Comparison of ENCODE assay signal across 8 cellular contexts in the genomic region with DNA sequence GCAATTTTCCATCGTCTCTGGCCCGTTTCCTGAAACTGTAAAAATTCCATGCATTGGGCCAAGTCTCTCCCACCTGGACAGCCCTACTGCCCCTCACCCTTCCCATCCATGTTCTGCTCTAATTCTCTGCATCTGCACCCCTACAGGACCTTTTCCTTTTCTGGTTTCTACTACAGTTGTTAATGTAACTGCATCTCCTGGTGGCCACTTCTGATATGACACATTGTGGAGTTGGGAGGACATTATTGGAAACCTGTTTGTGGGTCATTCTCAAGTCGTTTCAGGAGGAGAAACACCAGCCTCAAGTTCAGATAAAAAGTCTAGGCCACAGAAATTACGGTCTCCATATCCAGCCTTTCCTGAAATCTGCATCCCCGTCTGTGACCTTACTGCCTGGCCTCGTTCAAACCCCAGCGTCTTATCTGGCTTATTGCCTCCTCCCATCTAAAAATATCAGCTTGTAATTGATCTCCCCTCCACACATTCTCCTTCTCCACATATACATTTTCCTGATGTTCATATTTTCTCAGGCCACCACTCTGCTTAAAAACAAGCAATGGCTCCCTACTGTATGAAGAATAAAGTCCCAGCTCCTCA.
DNase-seq lines count a peak whose midpoint lies in the region; ATAC-seq and TF ChIP-seq lines count a peak whose summit lies in the region.

No MANE protein-coding gene starts in this region.

- no peaks in the 10 kb centered on the region for H3K4me1 Mint-ChIP-seq in stimulated activated memory B cell treated with anti-CD40 and anti-IgM and Interleukin-4, amounts not matched to agents 10 μg/mL and 1 μg/mL and 100 μg/mL, for 72 hours

- no peaks in the 10 kb centered on the region for H3K36me3 Mint-ChIP-seq in stimulated activated memory B cell treated with anti-CD40 and anti-IgM and Interleukin-4, amounts not matched to agents 10 μg/mL and 1 μg/mL and 100 μg/mL, for 72 hours

- ATAC-seq in GM19351 (IDR thresholded peaks at IDR 0.05; ENCODE audit: unreplicated experiment) = peak; percentile 81
- peak; percentile 22 for ATAC-seq in stimulated activated memory B cell treated with anti-CD40 and anti-IgM and Interleukin-4, amounts not matched to agents 10 μg/mL and 1 μg/mL and 100 μg/mL, for 72 hours
- no peak for ATAC-seq in HG03521 (IDR thresholded peaks at IDR 0.05; ENCODE audit: unreplicated experiment)
- no peak for ATAC-seq in HG02852 (IDR thresholded peaks at IDR 0.05; ENCODE audit: unreplicated experiment)

- DNase-seq in COLO668 (lab: John Stamatoyannopoulos, UW; ENCODE audit: unreplicated experiment) = peak; percentile 33
- DNase-seq in NOMO-1 treated with DMSO at 0.1 percent for 48 hours (lab: John Stamatoyannopoulos, UW; ENCODE audit: unreplicated experiment) = peak; percentile 8
- DNase-seq in astrocyte of the cerebellum (ENCODE audit: low read depth) = peak; percentile 54
- DNase-seq in iPS-NIHi7 (ENCODE audit: extremely low spot score) = peak; percentile 67

- H3K4me3 Mint-ChIP-seq in stimulated activated memory B cell treated with anti-CD40 and anti-IgM and Interleukin-4, amounts not matched to agents 10 μg/mL and 1 μg/mL and 100 μg/mL, for 72 hours = no peak overlapping the region

- H3K27ac Mint-ChIP-seq in stimulated activated memory B cell treated with anti-CD40 and anti-IgM and Interleukin-4, amounts not matched to agents 10 μg/mL and 1 μg/mL and 100 μg/mL, for 72 hours = no peak overlapping the region

- peak; percentile 95 for TF ChIP-seq CTCF in astrocyte of the cerebellum (IDR thresholded peaks at IDR 0.05; ENCODE audit: low read depth, low read length, missing control alignments)

- H3K9me3 Mint-ChIP-seq in stimulated activated memory B cell treated with anti-CD40 and anti-IgM and Interleukin-4, amounts not matched to agents 10 μg/mL and 1 μg/mL and 100 μg/mL, for 72 hours = peaks cover 7% of the 10 kb centered on the region

- H3K27me3 Mint-ChIP-seq in stimulated activated memory B cell treated with anti-CD40 and anti-IgM and Interleukin-4, amounts not matched to agents 10 μg/mL and 1 μg/mL and 100 μg/mL, for 72 hours = peaks cover 44% of the 10 kb centered on the region

- in situ Hi-C loops in astrocyte of the cerebellum (cut with HindIII; ENCODE audit: low sequenced_read_pairs) = no loop called here

- no peak overlapping the region for H3K4me3 ChIP-seq in astrocyte of the cerebellum (ENCODE audit: low read depth, low read length)

Comparison
In these comparisons a context has a peak if more than half of its experiments do, and no peak if none do; other contexts are left out.
1. DNase-seq: peak in every context shown above with its lines; median percentile 67 in iPS-NIHi7; 54 in astrocyte of the cerebellum; 33 in COLO668; 8 in NOMO-1 treated with DMSO at 0.1 percent for 48 hours.
2. ATAC-seq: peak in GM19351 (single experiment) and stimulated activated memory B cell treated with anti-CD40 and anti-IgM and Interleukin-4, amounts not matched to agents 10 μg/mL and 1 μg/mL and 100 μg/mL, for 72 hours (single experiment); none in HG03521 (single experiment) and HG02852 (single experiment).